In genomic region chr14:89474464-89474863, GRCh38 we compare ENCODE assay signal across 20 cellular contexts. TPM values are rescaled to one million over a fixed set of nuclear protein-coding genes. Genes with fewer than 3 reads are reported as not detected.
DNase-seq lines count a peak whose midpoint lies in the region; ATAC-seq, FAIRE-seq and TF ChIP-seq lines count a peak whose summit lies in the region.
"Had no signal": no experiment of that assay in that cellular context is flagged by ENCODE, and none has a peak within 500 bp of the region (broad histone marks: within the 10 kb centered on the region; RNA-seq: fewer than 3 reads in every experiment).

No MANE protein-coding gene starts in this region.

- TF ChIP-seq RAD21 in HepG2 (CRISPR knock-in tag; IDR thresholded peaks at IDR 0.05), result no peak
- TF ChIP-seq RAD21 in SK-N-SH (IDR thresholded peaks at IDR 0.05; ENCODE audit: low read length), result no peak

- no peaks in the 10 kb centered on the region for H3F3A ChIP-seq in PC-3 (ENCODE audit: low read length, unreplicated experiment)
- no peaks in the 10 kb centered on the region for H3F3A ChIP-seq in SK-N-SH (replicated peaks; ENCODE audit: insufficient read depth)

- no peak overlapping the region for H3K4me2 ChIP-seq in HepG2 (ENCODE audit: low read depth, low read length)
- no peak overlapping the region for H3K4me2 ChIP-seq in PC-3 (ENCODE audit: low read length)
- H3K4me2 ChIP-seq in SK-N-SH, result no peak overlapping the region
- H3K4me2 ChIP-seq: A549; BLaER1 treated with 17β-estradiol and CSF1 and Interleukin-3, amounts not matched to agents 10 nM and 100 nM had no signal

- 50% methylated on average over 4 of the region's 4 CpGs for WGBS in right lobe of liver (ENCODE audit: insufficient coverage, low coverage, low lambda C conversion rate, missing lambda C conversion rate)
- WGBS in HepG2 (ENCODE audit: low lambda C conversion rate), result 98% methylated on average over 4 of the region's 4 CpGs
- WGBS in SK-N-SH (ENCODE audit: low lambda C conversion rate), result 48% methylated on average over 4 of the region's 4 CpGs

- no peak overlapping the region for H3K4me3 ChIP-seq in right lobe of liver
- no peak overlapping the region for H3K4me3 ChIP-seq in HepG2 (replicated peaks in 1 of 3; ENCODE audit: insufficient read depth in 1 of 3, low read depth in 2 of 3, low read length in 3 of 3)
- H3K4me3 ChIP-seq in PC-3 (ENCODE audit: low read length), result no peak overlapping the region
- no peak overlapping the region for H3K4me3 ChIP-seq in fibroblast of villous mesenchyme (ENCODE audit: low read depth, low read length)
- H3K4me3 ChIP-seq in SK-N-SH (ENCODE audit: low read depth in 2 of 2, low read length in 1 of 2), result no peak overlapping the region
- H3K4me3 ChIP-seq: A549; BLaER1 treated with 17β-estradiol and CSF1 and Interleukin-3, amounts not matched to agents 10 nM and 100 nM had no signal

- H3K9me2 ChIP-seq in PC-3 (replicated peaks; ENCODE audit: low read length) (no peaks in the 10 kb centered on the region), SK-N-SH (no peaks in the 10 kb centered on the region)

- H3K79me2 ChIP-seq in HepG2 (ENCODE audit: insufficient read depth, low read length) (no peaks in the 10 kb centered on the region), PC-3 (ENCODE audit: low read length) (no peaks in the 10 kb centered on the region), SK-N-SH (ENCODE audit: insufficient read depth) (no peaks in the 10 kb centered on the region)

- TF ChIP-seq EP300 in HepG2 (IDR thresholded peaks at IDR 0.05; ENCODE audit: low read depth in 2 of 2, low read length in 2 of 2), result no peak
- TF ChIP-seq EP300 in HepG2 (CRISPR knock-in tag; IDR thresholded peaks at IDR 0.05; ENCODE audit: borderline replicate concordance), result no peak
- TF ChIP-seq EP300 in SK-N-SH (IDR thresholded peaks at IDR 0.05; ENCODE audit: borderline replicate concordance in 1 of 2, low read depth in 1 of 2, low read length in 1 of 2), result no peak

- H4K20me1 ChIP-seq in HepG2 (ENCODE audit: insufficient read depth, low read length) (no peaks in the 10 kb centered on the region), PC-3 (ENCODE audit: low read length) (no peaks in the 10 kb centered on the region), SK-N-SH (ENCODE audit: insufficient read depth) (no peaks in the 10 kb centered on the region)
- H4K20me1 ChIP-seq: BLaER1 treated with 17β-estradiol and CSF1 and Interleukin-3, amounts not matched to agents 10 nM and 100 nM had no signal

- H3K9ac ChIP-seq in HepG2 (ENCODE audit: insufficient read depth, low read depth, low read length) (no peak overlapping the region), PC-3 (ENCODE audit: low read length) (no peak overlapping the region), SK-N-SH (no peak overlapping the region)
- H3K9ac ChIP-seq: BLaER1 treated with 17β-estradiol and CSF1 and Interleukin-3, amounts not matched to agents 10 nM and 100 nM had no signal

- ATAC-seq in right lobe of liver (peak in 3 of 4 donors; percentile 33 to 71 (median 56)), HepG2 (no peak), PC-3 (peak; percentile 57)
- ATAC-seq: A549; CD8-positive, alpha-beta T cell had no signal

- TF ChIP-seq POLR2A in right lobe of liver (IDR thresholded peaks at IDR 0.05) (no peak), HepG2 (IDR thresholded peaks at IDR 0.05; ENCODE audit: insufficient read depth in 1 of 2, low read depth in 2 of 2, low read length in 2 of 2) (no peak)

- DNase-seq in right lobe of liver (no peak), HepG2 (ENCODE audit: low spot score) (no peak), PC-3 (no peak), fibroblast of villous mesenchyme (ENCODE audit: low read depth) (peak; percentile 52), RWPE1 (ENCODE audit: low spot score) (no peak), SK-N-SH (no peak)
- DNase-seq: AML-193; Caco-2; Calu3; CD4-positive, alpha-beta T cell; CD8-positive, alpha-beta T cell; DMS79 treated with DMSO at 0.1 percent for 48 hours; GF-D8 had no signal

- H3K9me3 ChIP-seq in right lobe of liver (no peaks in the 10 kb centered on the region), HepG2 (ENCODE audit: low read length) (no peaks in the 10 kb centered on the region), PC-3 (ENCODE audit: low read length) (no peaks in the 10 kb centered on the region), SK-N-SH (no peaks in the 10 kb centered on the region)
- H3K9me3 ChIP-seq: A549, Caco-2 had no signal

- H3K4me1 ChIP-seq in right lobe of liver, result peaks cover 0 to 6% (median 5%) of the 10 kb centered on the region in 4 donors
- H3K4me1 ChIP-seq in HepG2 (ENCODE audit: insufficient read depth, low read length), result peaks cover 10% of the 10 kb centered on the region
- H3K4me1 ChIP-seq in PC-3 (ENCODE audit: insufficient read depth, low read length), result peaks cover 13% of the 10 kb centered on the region
- peaks cover 5 to 9% of the 10 kb centered on the region in 2 experiments; a peak in 2 of 4 replicates for H3K4me1 ChIP-seq in SK-N-SH (ENCODE audit: control insufficient read depth in 1 of 2, insufficient read depth in 2 of 2, low read depth in 1 of 2, low read length in 1 of 2)
- H3K4me1 ChIP-seq: A549, Caco-2 had no signal

- TF ChIP-seq CTCF in right lobe of liver (IDR thresholded peaks at IDR 0.05), result no peak
- TF ChIP-seq CTCF in HepG2 (CRISPR knock-in tag; IDR thresholded peaks at IDR 0.05), result no peak
- TF ChIP-seq CTCF in PC-3 (conservative IDR thresholded peaks at IDR 0.05; ENCODE audit: low read depth, low read length), result no peak
- TF ChIP-seq CTCF in fibroblast of villous mesenchyme (IDR thresholded peaks at IDR 0.05; ENCODE audit: insufficient read depth, low read depth, low read length), result no peak
- TF ChIP-seq CTCF in RWPE1 (conservative IDR thresholded peaks at IDR 0.05; ENCODE audit: low read depth), result no peak
- TF ChIP-seq CTCF in SK-N-SH (IDR thresholded peaks at IDR 0.05), result no peak

- in situ Hi-C loops in HepG2 (cut with HindIII; ENCODE audit: extremely low pct_ligation_motif_present, low pct_unique_long_range_greater_than_20kb), result no loop called here

- BruUV-seq in HepG2 (replicated peaks; lab: Mats Ljungman, UMichigan) (no TSS peak), PC-3 (replicated peaks; lab: Mats Ljungman, UMichigan) (no TSS peak)

- H3K27me3 ChIP-seq in right lobe of liver (no peaks in the 10 kb centered on the region), HepG2 (ENCODE audit: control insufficient read depth in 1 of 2, insufficient read depth in 2 of 2, low read length in 2 of 2) (no peaks in the 10 kb centered on the region), PC-3 (ENCODE audit: low read length) (no peaks in the 10 kb centered on the region), SK-N-SH (ENCODE audit: insufficient read depth) (no peaks in the 10 kb centered on the region)
- H3K27me3 ChIP-seq: BLaER1 treated with 17β-estradiol and CSF1 and Interleukin-3, amounts not matched to agents 10 nM and 100 nM had no signal

- POLR2A ChIA-PET in HepG2 (lab: Yijun Ruan, JAX), result no interaction called here
- POLR2A ChIA-PET in PC-3 (lab: Charles Lee; ENCODE audit: unreplicated experiment), result no interaction called here
- POLR2A ChIA-PET in RWPE1 (lab: Yijun Ruan, JAX; ENCODE audit: low non-redundant PET), result no interaction called here
- POLR2A ChIA-PET in SK-N-SH (lab: Yijun Ruan, JAX), result no interaction called here

- FAIRE-seq in HepG2 (lab: Jason Lieb, UNC), result no peak
- FAIRE-seq: A549, D721Med, G401.6, GM12891 had no signal

- H3K36me3 ChIP-seq in right lobe of liver (no peaks in the 10 kb centered on the region), HepG2 (replicated peaks in 1 of 2; ENCODE audit: control insufficient read depth in 1 of 2, insufficient read depth in 2 of 2, low read length in 2 of 2) (no peaks in the 10 kb centered on the region), PC-3 (ENCODE audit: low read depth, low read length) (no peaks in the 10 kb centered on the region), SK-N-SH (replicated peaks in 1 of 2; ENCODE audit: control insufficient read depth in 1 of 2, insufficient read depth in 2 of 2, low read length in 1 of 2) (no peaks in the 10 kb centered on the region)

- intact Hi-C loops in right lobe of liver (cut with DNase I) (no loop called here), HepG2 (cut with micrococcal nuclease; ENCODE audit: unreplicated experiment) (no loop called here), PC-3 (cut with micrococcal nuclease) (no loop called here)

- H2AFZ ChIP-seq in HepG2 (ENCODE audit: low read length) (no peak overlapping the region), PC-3 (ENCODE audit: low read length) (no peak overlapping the region), SK-N-SH (ENCODE audit: low read depth) (no peak overlapping the region)

- H3K27ac ChIP-seq in right lobe of liver (no peak overlapping the region), HepG2 (ENCODE audit: extremely low read length, insufficient read depth, low read length) (no peak overlapping the region), PC-3 (ENCODE audit: low read length) (no peak overlapping the region), RWPE1 (no peak overlapping the region), SK-N-SH (ENCODE audit: low read depth in 2 of 2, low read length in 1 of 2) (peak overlapping the region in 1 of 2 experiments; percentile 23; a peak in 1 of 4 replicates)
- H3K27ac ChIP-seq: 22Rv1; A549; BLaER1 treated with 17β-estradiol and CSF1 and Interleukin-3, amounts not matched to agents 10 nM and 100 nM; C4-2B had no signal

- CTCF ChIA-PET in HepG2 (lab: Yijun Ruan, JAX; ENCODE audit: low intra/inter-chr PET ratio, low total read pairs), result no interaction called here
- CTCF ChIA-PET in PC-3 (lab: Charles Lee), result no interaction called here
- CTCF ChIA-PET in RWPE1 (lab: Yijun Ruan, JAX), result no interaction called here
- CTCF ChIA-PET in SK-N-SH (lab: Yijun Ruan, JAX), result interaction anchor here (1.5 kb wide), 1 partner anchor 11 kb away, joined by 4 read pairs; no protein-coding TSS in a partner anchor

RNA-seq across cellular contexts. Expression of gene FOXN3, which starts 57.4 kb away (rescaled TPM):
- 10 to 100 TPM; 41.5 to 74.2 (median 55.8) TPM for total RNA-seq in right lobe of liver
- 32.4 and 42.4 TPM in 2 replicates for total RNA-seq in HepG2 (2016; rRNA removed; fragmentation: Illumina TruSeq; extraction: Trizol)
- 21.8 and 24.1 TPM in 2 replicates for total RNA-seq in HepG2 (2016; cell fraction: cytosol; rRNA removed; fragmentation: Illumina TruSeq; extraction: Trizol; ENCODE audit: low read depth)
- total RNA-seq in HepG2 (2016; cell fraction: insoluble cytoplasmic fraction; rRNA removed; fragmentation: Illumina TruSeq; extraction: Trizol), result 31.8 and 34.4 TPM in 2 replicates
- 34.0 and 40.7 TPM in 2 replicates for total RNA-seq in HepG2 (2016; cell fraction: membrane; rRNA removed; fragmentation: Illumina TruSeq; extraction: Trizol)
- total RNA-seq in HepG2 (2016; cell fraction: nucleus; rRNA removed; fragmentation: Illumina TruSeq; extraction: Trizol), result 56.5 and 60.0 TPM in 2 replicates
- 64.7 and 70.2 TPM in 2 replicates for polyA plus RNA-seq in HepG2 (2011; rRNA removed)
- polyA plus RNA-seq in HepG2 (2011; cell fraction: cytosol; rRNA removed), result 47.5 and 57.5 TPM in 2 replicates
- polyA plus RNA-seq in HepG2 (2011; cell fraction: nucleus; rRNA removed), result 59.1 and 68.8 TPM in 2 replicates
- polyA plus RNA-seq in HepG2 (2012), result 75.4 and 83.5 TPM in 2 replicates
- polyA plus RNA-seq in HepG2 (2016; cell fraction: cytosol; fragmentation: Illumina TruSeq; extraction: Trizol; ENCODE audit: low read depth), result 12.3 and 14.4 TPM in 2 replicates
- 34.1 and 37.2 TPM in 2 replicates for polyA plus RNA-seq in HepG2 (2016; cell fraction: insoluble cytoplasmic fraction; fragmentation: Illumina TruSeq; extraction: Trizol; ENCODE audit: low read depth)
- polyA plus RNA-seq in HepG2 (2016; cell fraction: membrane; fragmentation: Illumina TruSeq; extraction: Trizol; ENCODE audit: low read depth), result 22.0 and 25.1 TPM in 2 replicates
- 26.9 and 29.4 TPM in 2 replicates for polyA plus RNA-seq in HepG2 (2016; cell fraction: nucleus; fragmentation: Illumina TruSeq; extraction: Trizol; ENCODE audit: insufficient read depth, low read depth)
- polyA minus RNA-seq in HepG2 (2011; rRNA and poly(A)+ RNA removed; ENCODE audit: low replicate concordance), result 33.5 and 214 TPM in 2 replicates
- polyA minus RNA-seq in HepG2 (2011; cell fraction: cytosol; rRNA and poly(A)+ RNA removed), result 84.8 and 100 TPM in 2 replicates
- 187 and 226 TPM in 2 replicates for polyA minus RNA-seq in HepG2 (2011; cell fraction: nucleus; rRNA and poly(A)+ RNA removed)
- 13.2 and 13.3 TPM in 2 replicates for total RNA-seq in PC-3 (2014; rRNA removed)
- 33.2 and 58.6 TPM in 2 replicates for total RNA-seq in fibroblast of villous mesenchyme
- 9.8 and 12.0 TPM in 2 replicates for polyA plus RNA-seq in SK-N-SH (2012; rRNA removed)
- 10.5 and 11.9 TPM in 2 replicates for polyA plus RNA-seq in SK-N-SH (2012; cell fraction: cytosol; rRNA removed)
- polyA plus RNA-seq in SK-N-SH (2012; cell fraction: nucleus; rRNA removed), result 9.6 and 9.8 TPM in 2 replicates
